Comparison of ENCODE assay signal across 8 cellular contexts in genomic region chr13:82438320-82438719, GRCh38.
"Had no signal": no experiment of that assay in that cellular context is flagged by ENCODE, and none has a peak within 500 bp of the region (broad histone marks: within the 10 kb centered on the region; RNA-seq: fewer than 3 reads in every experiment).

No MANE protein-coding gene starts in this region.

- H3K4me3 ChIP-seq: K562 had no signal

- H3K27ac ChIP-seq: HL-60, KMS-11 had no signal

- FAIRE-seq: HepG2, HTR-8/SVneo, K562 had no signal

- DNase-seq: IMR-90, KBM-7, KG1 had no signal
